ENCODE assay signal across 12 cellular contexts in genomic region chr2:150296795-150297546, GRCh38.
DNase-seq lines count a peak whose midpoint lies in the region; ATAC-seq and TF ChIP-seq lines count a peak whose summit lies in the region.
"Had no signal": no experiment of that assay in that cellular context is flagged by ENCODE, and none has a peak within 500 bp of the region (broad histone marks: within the 10 kb centered on the region; RNA-seq: fewer than 3 reads in every experiment).

No MANE protein-coding gene starts in this region.

- DNase-seq in ELR (ENCODE audit: low read depth): peak; percentile 82
- DNase-seq in NCI-H446 treated with DMSO at 0.1 percent for 48 hours (lab: John Stamatoyannopoulos, UW): peak; percentile 94
- DNase-seq in fibroblast of mammary gland (ENCODE audit: low read depth): peak; percentile 85
- DNase-seq in non-pigmented ciliary epithelial cell (ENCODE audit: low read depth): peak; percentile 44
- DNase-seq in NCI-H1436 (lab: John Stamatoyannopoulos, UW): no peak
- no peak for DNase-seq in esophagus squamous epithelium (lab: John Stamatoyannopoulos, UW)
- DNase-seq in tibial nerve (ENCODE audit: low spot score in 2 of 2): no peak
- DNase-seq: activated CD4-positive, CD25-positive, alpha-beta regulatory T cell; CD4-positive, alpha-beta T cell; naive thymus-derived CD8-positive, alpha-beta T cell had no signal

- H3K36me3 ChIP-seq in esophagus squamous epithelium (no peaks in the 10 kb centered on the region), tibial nerve (no peaks in the 10 kb centered on the region)
- H3K36me3 ChIP-seq: ascending aorta had no signal

- intact Hi-C loops in esophagus squamous epithelium (cut with DNase I): no loop called here

- H3K4me1 ChIP-seq in esophagus squamous epithelium (no peaks in the 10 kb centered on the region), tibial nerve (peaks cover 0 to 17% (median 0%) of the 10 kb centered on the region in 4 donors)
- H3K4me1 ChIP-seq: ascending aorta had no signal

- TF ChIP-seq POLR2A in esophagus squamous epithelium (IDR thresholded peaks at IDR 0.05) (no peak), tibial nerve (IDR thresholded peaks at IDR 0.05) (no peak)

- ATAC-seq in HG02973 (IDR thresholded peaks at IDR 0.05; ENCODE audit: unreplicated experiment): no peak
- ATAC-seq: naive thymus-derived CD8-positive, alpha-beta T cell had no signal

- no peak overlapping the region for H3K27ac ChIP-seq in esophagus squamous epithelium
- no peak overlapping the region for H3K27ac ChIP-seq in tibial nerve
- H3K27ac ChIP-seq: ascending aorta had no signal

- no peak overlapping the region for H3K4me3 ChIP-seq in fibroblast of mammary gland (ENCODE audit: control insufficient read depth, low read depth, low read length)
- no peak overlapping the region for H3K4me3 ChIP-seq in esophagus squamous epithelium
- no peak overlapping the region for H3K4me3 ChIP-seq in tibial nerve
- H3K4me3 ChIP-seq: ascending aorta had no signal

- no peak for TF ChIP-seq EP300 in tibial nerve (IDR thresholded peaks at IDR 0.05)

- H3K27me3 ChIP-seq in esophagus squamous epithelium: no peaks in the 10 kb centered on the region
- H3K27me3 ChIP-seq in tibial nerve: no peaks in the 10 kb centered on the region
- H3K27me3 ChIP-seq: ascending aorta had no signal

- TF ChIP-seq CTCF in fibroblast of mammary gland (conservative IDR thresholded peaks at IDR 0.05; ENCODE audit: control insufficient read depth, insufficient read depth, low read depth, low read length) (no peak), esophagus squamous epithelium (IDR thresholded peaks at IDR 0.05) (no peak), tibial nerve (IDR thresholded peaks at IDR 0.05) (no peak)

- no peaks in the 10 kb centered on the region for H3K9me3 ChIP-seq in esophagus squamous epithelium
- no peaks in the 10 kb centered on the region for H3K9me3 ChIP-seq in tibial nerve
- H3K9me3 ChIP-seq: ascending aorta had no signal

Comparison
In these comparisons a context has a peak if more than half of its experiments do, and no peak if none do; other contexts are left out.
1. DNase-seq: peak in ELR (single experiment), NCI-H446 treated with DMSO at 0.1 percent for 48 hours (single experiment), fibroblast of mammary gland (single experiment) and non-pigmented ciliary epithelial cell (single experiment); none in NCI-H1436 (single experiment), esophagus squamous epithelium (single experiment) and tibial nerve (0 of 2).